ENCODE assay signal across 1 cellular context in genomic region chr14:25007832-25008231, GRCh38.
TF ChIP-seq lines count a peak whose summit lies in the region.

No MANE protein-coding gene starts in this region.

TF ChIP-seq in IMR-90, 13 proteins besides CTCF, POLR2A, EP300 and RAD21:
- no peak for TF ChIP-seq NFE2L2 (IDR thresholded peaks at IDR 0.05; ENCODE audit: low read depth, low read length)
- TF ChIP-seq RCOR1 (IDR thresholded peaks at IDR 0.05; ENCODE audit: insufficient replicate concordance, low read length): no peak
- TF ChIP-seq ELK1 (IDR thresholded peaks at IDR 0.05; ENCODE audit: borderline replicate concordance, low read depth, low read length): no peak
- TF ChIP-seq SMC3 (IDR thresholded peaks at IDR 0.05; ENCODE audit: low read depth, low read length): no peak
- no peak for TF ChIP-seq BHLHE40 (IDR thresholded peaks at IDR 0.05; ENCODE audit: low read depth, low read length)
- TF ChIP-seq MXI1 (IDR thresholded peaks at IDR 0.05; ENCODE audit: borderline replicate concordance, low read depth, low read length): no peak
- no peak for TF ChIP-seq USF2 (IDR thresholded peaks at IDR 0.05; ENCODE audit: low read depth, low read length)
- TF ChIP-seq MAZ (IDR thresholded peaks at IDR 0.05; ENCODE audit: borderline replicate concordance, low read depth, low read length): no peak
- TF ChIP-seq FOS (IDR thresholded peaks at IDR 0.05; ENCODE audit: low read depth, low read length): no peak
- no peak for TF ChIP-seq MAFK (IDR thresholded peaks at IDR 0.05; ENCODE audit: low read depth, low read length)
- no peak for TF ChIP-seq CHD1 (IDR thresholded peaks at IDR 0.05; ENCODE audit: low read depth, low read length)
- TF ChIP-seq CEBPB (IDR thresholded peaks at IDR 0.05; ENCODE audit: low read depth, low read length): no peak
- no peak for TF ChIP-seq RFX5 (IDR thresholded peaks at IDR 0.05; ENCODE audit: low read depth, low read length)
TF ChIP-seq in IMR-90: peak in this region for 0.
